ENCODE assay signal across 24 cellular contexts in genomic region chr7:1073211-1073977, GRCh38. TPM values are rescaled to one million over a fixed set of nuclear protein-coding genes. Genes with fewer than 3 reads are reported as not detected.
DNase-seq lines count a peak whose midpoint lies in the region; ATAC-seq, FAIRE-seq and TF ChIP-seq lines count a peak whose summit lies in the region.
"Had no signal": no experiment of that assay in that cellular context is flagged by ENCODE, and none has a peak within 500 bp of the region (broad histone marks: within the 10 kb centered on the region; RNA-seq: fewer than 3 reads in every experiment).

No MANE protein-coding gene starts in this region.

- peaks cover 6% of the 10 kb centered on the region for H3K79me1 ChIP-seq in H1 (ENCODE audit: low read depth, low read length)

- POLR2A ChIA-PET in H1 (lab: Charles Lee; ENCODE audit: partially characterized antibody): interaction anchor here (0.6 kb wide), 1 partner anchor 118 kb away, joined by 3 read pairs; no protein-coding TSS in a partner anchor

- CTCF ChIA-PET in H1 (lab: Charles Lee; ENCODE audit: partially characterized antibody): interaction anchor here (0.8 to 2.2 kb wide), 7 partner anchors 12 to 81 kb away, joined by 3 to 7 read pairs (median 3); no protein-coding TSS in a partner anchor

- H3K9ac ChIP-seq in H1 (replicated peaks in 1 of 4; ENCODE audit: extremely low read depth in 1 of 4, low read depth in 3 of 4, low read length in 3 of 4): no peak overlapping the region; a peak in 1 of 7 replicates
- no peak overlapping the region for H3K9ac ChIP-seq in muscle layer of colon (ENCODE audit: low read length)
- H3K9ac ChIP-seq in stomach smooth muscle (ENCODE audit: low read length in 2 of 2): peak overlapping the region in 1 of 2 donors; percentile 21

- H2BK20ac ChIP-seq in H1 (ENCODE audit: low read length): no peak overlapping the region

- DNase-seq in HTR-8/SVneo (ENCODE audit: insufficient read length, low spot score): no peak
- DNase-seq in H1 (ENCODE audit: low read depth in 1 of 2, low spot score in 2 of 2): no peak
- DNase-seq in COLO668 (lab: John Stamatoyannopoulos, UW; ENCODE audit: unreplicated experiment): no peak
- DNase-seq in right lobe of liver: no peak
- DNase-seq: activated CD4-positive, alpha-beta T cell treated with anti-CD3 and anti-CD28 coated beads, Interleukin-2, amount 50 U/mL, for 48 hours; activated CD4-positive, CD25-positive, alpha-beta regulatory T cell; activated effector memory CD4-positive, alpha-beta T cell treated with Interleukin-2 at 50 U/mL for 16 hours; colonic mucosa; glutamatergic neuron; HCEC 1CT; KG1; midbrain; MV-4-11; NCI-H187; NCI-H526; stimulated activated CD4-positive, alpha-beta T cell treated with anti-CD3 and anti-CD28 coated beads, Interleukin-4, amount 100 ng/mL, for 24 hours; T1000 had no signal

- no peak for TF ChIP-seq POLR2A in H1 (IDR thresholded peaks at IDR 0.05; ENCODE audit: control extremely low read depth in 1 of 2, low read depth in 2 of 2, low read length in 2 of 2)
- no peak for TF ChIP-seq POLR2A in right lobe of liver (IDR thresholded peaks at IDR 0.05)

- H3K4ac ChIP-seq in H1 (replicated peaks; ENCODE audit: insufficient read length, low read depth, low read length): no peak overlapping the region

- 0 out of 2 replicates have a peak overlapping the region, but pooled peaks have one; percentile 38 for H4K8ac ChIP-seq in H1 (ENCODE audit: extremely low read depth, insufficient read depth, low read length)

- peaks cover 0 to 2% of the 10 kb centered on the region in 2 experiments; a peak in 1 of 4 replicates for H3K79me2 ChIP-seq in H1 (ENCODE audit: control insufficient read depth in 1 of 2, insufficient read depth in 2 of 2, low read length in 2 of 2)

- H3K27me3 ChIP-seq in H1 (replicated peaks in 1 of 4; ENCODE audit: control insufficient read depth in 3 of 4, extremely low read depth in 1 of 4, insufficient read depth in 3 of 4, low read length in 3 of 4) (no peaks in the 10 kb centered on the region), muscle layer of colon (ENCODE audit: control insufficient read depth in 1 of 2, insufficient read depth in 2 of 2, low read length in 2 of 2) (no peaks in the 10 kb centered on the region), stomach smooth muscle (ENCODE audit: control insufficient read depth in 1 of 2, insufficient read depth in 2 of 2, low read length in 2 of 2) (no peaks in the 10 kb centered on the region), right lobe of liver (no peaks in the 10 kb centered on the region)
- H3K27me3 ChIP-seq: breast epithelium, colonic mucosa, upper lobe of left lung had no signal

- H3K4me3 ChIP-seq in H1 (ENCODE audit: extremely low read depth in 1 of 4, insufficient read depth in 2 of 4, low read depth in 3 of 4, low read length in 4 of 4) (no peak overlapping the region), muscle layer of colon (ENCODE audit: low read depth in 1 of 2, low read length in 2 of 2) (peak overlapping the region; percentile 32 to 35), stomach smooth muscle (ENCODE audit: low read length in 2 of 2) (peak overlapping the region; percentile 32 to 62), right lobe of liver (no peak overlapping the region)
- H3K4me3 ChIP-seq: breast epithelium, colonic mucosa, upper lobe of left lung had no signal

- H3K9me3 ChIP-seq in H1 (ENCODE audit: insufficient read depth in 2 of 2, low read depth in 1 of 2, low read length in 1 of 2) (peaks cover 6 to 7% of the 10 kb centered on the region in 2 experiments; a peak in 3 of 4 replicates), muscle layer of colon (ENCODE audit: low read length) (no peaks in the 10 kb centered on the region), stomach smooth muscle (ENCODE audit: control insufficient read depth in 2 of 2, low read length in 2 of 2) (no peaks in the 10 kb centered on the region), right lobe of liver (no peaks in the 10 kb centered on the region)
- H3K9me3 ChIP-seq: breast epithelium, colonic mucosa, upper lobe of left lung had no signal

- no peak overlapping the region for H2BK5ac ChIP-seq in H1 (ENCODE audit: low read depth, low read length)

- H3K18ac ChIP-seq in H1 (ENCODE audit: extremely low read depth, low read length): no peak overlapping the region

- ATAC-seq in HG03139 (IDR thresholded peaks at IDR 0.05; ENCODE audit: unreplicated experiment) (no peak), right lobe of liver (no peak)
- ATAC-seq: left lobe of liver, SK-N-SH treated with all-trans-retinoic acid at 6 μM for 48 hours had no signal

- H2BK12ac ChIP-seq in H1 (ENCODE audit: low read depth, low read length): no peak overlapping the region

- peaks cover 5% of the 10 kb centered on the region; the same call in 1 of the 2 replicates for H3K23me2 ChIP-seq in H1 (ENCODE audit: low read depth, low read length)

- intact Hi-C loops in right lobe of liver (cut with DNase I): no loop called here

- H4K20me1 ChIP-seq in H1 (replicated peaks in 1 of 2; ENCODE audit: control insufficient read depth in 1 of 2, insufficient read depth in 2 of 2, low read length in 2 of 2): peaks cover 0 to 8% of the 10 kb centered on the region in 2 experiments

- FAIRE-seq in HTR-8/SVneo (lab: Jason Lieb, UNC): peak; percentile 89
- no peak for FAIRE-seq in H1 (lab: Jason Lieb, UNC)

- no peak overlapping the region for H4K5ac ChIP-seq in H1 (ENCODE audit: insufficient read length, low read depth, low read length)

- H3K36me3 ChIP-seq in H1 (ENCODE audit: control insufficient read depth in 2 of 4, insufficient read depth in 4 of 4, low read length in 3 of 4) (no peaks in the 10 kb centered on the region), muscle layer of colon (ENCODE audit: insufficient read depth, low read length) (no peaks in the 10 kb centered on the region), stomach smooth muscle (ENCODE audit: control insufficient read depth in 2 of 2, insufficient read depth in 2 of 2, low read length in 2 of 2) (no peaks in the 10 kb centered on the region), right lobe of liver (no peaks in the 10 kb centered on the region)
- H3K36me3 ChIP-seq: breast epithelium, colonic mucosa, upper lobe of left lung had no signal

- H2AFZ ChIP-seq in H1 (ENCODE audit: low read length): no peak overlapping the region

- no peak overlapping the region for H2BK120ac ChIP-seq in H1 (replicated peaks; ENCODE audit: low read depth, low read length)

- no peak for TF ChIP-seq RAD21 in H1 (IDR thresholded peaks at IDR 0.05 in 1 of 2, conservative IDR thresholded peaks at IDR 0.05 in 1 of 2; ENCODE audit: low read depth in 2 of 2, low read length in 2 of 2)

- WGBS in H1 (ENCODE audit: extremely low coverage in 1 of 2, insufficient coverage in 1 of 2, insufficient read length in 1 of 2, insufficient replicate concordance in 2 of 2, low coverage in 1 of 2, low lambda C conversion rate in 2 of 2, missing lambda C conversion rate in 1 of 2), 2 experiments: 88% methylated on average over 17 of the region's 60 CpGs; no CpG with 5 or more reads in 1 of the 2 experiments
- 83% methylated on average over 48 of the region's 60 CpGs for WGBS in right lobe of liver (ENCODE audit: insufficient coverage, low coverage, low lambda C conversion rate, missing lambda C conversion rate)

- no peak overlapping the region for H2AK5ac ChIP-seq in H1 (ENCODE audit: low read depth, low read length)

- H3K4me1 ChIP-seq in H1 (replicated peaks in 1 of 4; ENCODE audit: control insufficient read depth in 3 of 4, insufficient read depth in 4 of 4, low read length in 3 of 4) (no peaks in the 10 kb centered on the region; a peak in 2 of 7 replicates), muscle layer of colon (ENCODE audit: insufficient read depth, low read length) (no peaks in the 10 kb centered on the region), stomach smooth muscle (ENCODE audit: control insufficient read depth, insufficient read depth, low read length) (peaks cover 4% of the 10 kb centered on the region), right lobe of liver (no peaks in the 10 kb centered on the region)
- H3K4me1 ChIP-seq: breast epithelium, colonic mucosa had no signal

- H4K91ac ChIP-seq in H1 (replicated peaks; ENCODE audit: insufficient read length, low read length): peak overlapping the region; percentile 15

- no peak overlapping the region for H2BK15ac ChIP-seq in H1 (ENCODE audit: low read length)

- no peak for TF ChIP-seq CTCF in H1 (IDR thresholded peaks at IDR 0.05; ENCODE audit: control extremely low read depth in 1 of 3, insufficient read depth in 1 of 3, low read depth in 1 of 3, low read length in 3 of 3)
- no peak for TF ChIP-seq CTCF in right lobe of liver (IDR thresholded peaks at IDR 0.05)

- no peak overlapping the region for H3K14ac ChIP-seq in H1 (ENCODE audit: insufficient read length)

- no peak overlapping the region for H3K23ac ChIP-seq in H1 (ENCODE audit: insufficient read length)

- H3K4me2 ChIP-seq in H1 (ENCODE audit: insufficient read depth in 1 of 2, low read depth in 2 of 2, low read length in 2 of 2): no peak overlapping the region; a peak in 1 of 4 replicates

- H3K27ac ChIP-seq in H1 (ENCODE audit: low read depth, low read length) (no peak overlapping the region), muscle layer of colon (ENCODE audit: low read depth, low read length) (no peak overlapping the region), stomach smooth muscle (ENCODE audit: low read length) (no peak overlapping the region), right lobe of liver (no peak overlapping the region)
- H3K27ac ChIP-seq: breast epithelium, colonic mucosa, upper lobe of left lung had no signal

- TF ChIP-seq EP300 in H1 (IDR thresholded peaks at IDR 0.05; ENCODE audit: borderline replicate concordance in 1 of 2, low read depth in 2 of 2, low read length in 2 of 2): no peak

- H3K56ac ChIP-seq in H1 (replicated peaks; ENCODE audit: insufficient read length, low read depth, low read length): no peak overlapping the region

RNA-seq across cellular contexts. Expression of gene GPER1, which starts 14.5 kb away (rescaled TPM):
- 0.24 and 0.52 TPM in 2 replicates for total RNA-seq in H1 (2021; fragmentation: NEBNext Ultra II Directional; extraction: Animal tissue kit (Norgen Biotek cat#: 25700))
- polyA plus RNA-seq in H1 (2011; rRNA removed): 0.47 and 0.78 TPM in 2 replicates
- polyA plus RNA-seq in H1 (2011; cell fraction: cytosol; rRNA removed): 0.56 TPM
- 1.00 TPM for polyA plus RNA-seq in H1 (2011; cell fraction: nucleus; rRNA removed)
- 0.36 to 0.68 TPM (median 0.62 TPM) in 4 replicates for polyA plus RNA-seq in H1 (2012, experiment 1 of 2)
- 0.17 TPM for polyA plus RNA-seq in H1 (2012, experiment 2 of 2)
- 0.20 TPM for polyA plus RNA-seq in H1 (2013, experiment 1 of 2)
- 0.20 TPM for polyA plus RNA-seq in H1 (2013, experiment 2 of 2)
- polyA minus RNA-seq in H1 (2011; rRNA and poly(A)+ RNA removed): 0.16 and 0.27 TPM in 2 replicates
- not detected for polyA minus RNA-seq in H1 (2011; cell fraction: cytosol; rRNA and poly(A)+ RNA removed)
- 0.70 TPM for polyA minus RNA-seq in H1 (2011; cell fraction: nucleus; rRNA and poly(A)+ RNA removed)
- total RNA-seq in right lobe of liver: 10 to 100 TPM in 4 of 6 experiments, 1 to 10 TPM in 2; 7.0 to 26.4 (median 11.9) TPM

RNA-seq across cellular contexts. Expression of gene GPR146, which starts 29.0 kb away (rescaled TPM):
- 0.54 and 1.8 TPM in 2 replicates for total RNA-seq in H1 (2021; fragmentation: NEBNext Ultra II Directional; extraction: Animal tissue kit (Norgen Biotek cat#: 25700))
- 2.7 and 3.9 TPM in 2 replicates for polyA plus RNA-seq in H1 (2011; rRNA removed)
- polyA plus RNA-seq in H1 (2011; cell fraction: cytosol; rRNA removed): 2.5 TPM
- 3.3 TPM for polyA plus RNA-seq in H1 (2011; cell fraction: nucleus; rRNA removed)
- 0.62 to 1.8 TPM (median 1.3 TPM) in 4 replicates for polyA plus RNA-seq in H1 (2012, experiment 1 of 2)
- 2.0 TPM for polyA plus RNA-seq in H1 (2012, experiment 2 of 2)
- polyA plus RNA-seq in H1 (2013, experiment 1 of 2): 1.1 TPM
- 0.79 TPM for polyA plus RNA-seq in H1 (2013, experiment 2 of 2)
- 2.9 and 4.5 TPM in 2 replicates for polyA minus RNA-seq in H1 (2011; rRNA and poly(A)+ RNA removed)
- polyA minus RNA-seq in H1 (2011; cell fraction: cytosol; rRNA and poly(A)+ RNA removed): 0.81 TPM
- 3.9 TPM for polyA minus RNA-seq in H1 (2011; cell fraction: nucleus; rRNA and poly(A)+ RNA removed)
- total RNA-seq in right lobe of liver: 10 to 100 TPM; 13.3 to 45.3 (median 22.8) TPM

Comparison
In these comparisons a context has a peak if more than half of its experiments do, and no peak if none do; other contexts are left out.
1. H3K4me3 ChIP-seq: peak in muscle layer of colon (2 of 2) and stomach smooth muscle (2 of 2); none in H1 (0 of 4) and right lobe of liver (0 of 3).